In the genomic region with DNA sequence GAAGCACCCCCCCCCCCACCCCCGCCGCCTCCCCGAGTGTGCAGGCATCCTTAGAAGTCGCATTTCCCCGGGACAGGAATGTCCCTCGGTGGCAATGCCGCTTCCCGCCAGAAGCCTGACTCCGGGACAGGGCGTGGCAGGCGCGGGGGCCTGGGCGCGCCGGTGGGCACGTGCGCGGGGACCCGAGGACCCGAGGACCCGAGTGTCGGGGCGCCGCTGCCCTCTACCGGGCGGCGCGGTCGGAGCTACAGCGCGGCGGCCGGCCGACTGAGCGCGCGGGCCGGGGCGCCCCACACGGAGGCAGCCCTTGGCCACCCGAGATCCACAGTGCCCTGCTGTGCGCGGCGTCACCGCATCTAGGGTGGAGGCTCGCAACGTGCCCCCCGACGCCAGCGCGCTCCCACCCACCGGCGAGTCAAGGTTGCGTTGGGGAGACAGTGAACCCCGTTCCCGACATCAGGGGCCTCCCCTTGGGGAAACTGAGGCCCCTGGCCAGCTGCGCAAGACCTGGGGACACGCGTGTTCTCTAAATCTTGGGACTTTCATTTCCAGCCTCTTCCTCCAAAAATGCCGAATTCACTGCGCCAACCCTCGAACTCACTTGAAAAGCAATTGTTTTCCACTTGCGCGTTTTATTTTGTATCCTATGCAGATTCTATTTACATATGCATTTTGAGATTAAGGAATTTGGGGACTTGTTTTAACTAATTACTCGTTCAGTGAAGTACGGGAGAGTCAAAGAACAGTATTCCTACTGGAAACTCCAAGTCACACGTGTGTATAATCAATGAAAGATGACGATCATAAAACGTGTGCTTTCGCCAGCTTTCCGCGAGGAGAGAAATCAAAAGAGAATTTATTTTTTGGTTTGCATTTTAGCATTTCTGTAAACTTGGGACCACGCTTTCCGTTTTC, we compare ENCODE assay signal across 8 cellular contexts. TPM values are rescaled to one million over a fixed set of nuclear protein-coding genes. Genes with fewer than 3 reads are reported as not detected.
DNase-seq lines count a peak whose midpoint lies in the region; ATAC-seq, FAIRE-seq and TF ChIP-seq lines count a peak whose summit lies in the region.

No MANE protein-coding gene starts in this region.

- no peaks in the 10 kb centered on the region for H3K9me3 ChIP-seq in gastroesophageal sphincter
- no peaks in the 10 kb centered on the region for H3K9me3 ChIP-seq in neural progenitor cell (ENCODE audit: low read depth)
- H3K9me3 ChIP-seq in tibial artery = no peaks in the 10 kb centered on the region

- no peak overlapping the region for H3K27ac Mint-ChIP-seq in neural progenitor cell

- intact Hi-C loops in tibial artery (cut with DNase I; ENCODE audit: low total_unique reads) = loop anchor here (2.0 to 5.0 kb wide), 2 partner anchors 212 to 272 kb away; no protein-coding TSS in a partner anchor

- DNase-seq in EL (peak; percentile 61), RCC 7860 (ENCODE audit: low spot score) (peak; percentile 68), neural progenitor cell (ENCODE audit: low spot score) (peak; percentile 92), tibial artery (peak; percentile 49 to 79)
- DNase-seq in activated gamma-delta T cell treated with anti-CD3 and anti-CD28 coated beads, Interleukin-2, amount 50 U/mL, for 16 hours (ENCODE audit: low read depth) = peak; percentile 21

- H3K4me3 Mint-ChIP-seq in neural progenitor cell = peak overlapping the region; percentile 83

- peaks cover 23% of the 10 kb centered on the region for H3K4me1 Mint-ChIP-seq in neural progenitor cell

- H3K4me1 ChIP-seq in gastroesophageal sphincter (peaks cover 0 to 37% (median 11%) of the 10 kb centered on the region in 3 donors), neural progenitor cell (peaks cover 26% of the 10 kb centered on the region), tibial artery (peaks cover 0 to 26% (median 12%) of the 10 kb centered on the region in 4 donors)

- no peak for TF ChIP-seq EP300 in gastroesophageal sphincter (IDR thresholded peaks at IDR 0.05)

- peaks cover 38% of the 10 kb centered on the region for H3F3A ChIP-seq in neural progenitor cell (ENCODE audit: low read depth)

- peak; percentile 9 to 87 (median 76) for TF ChIP-seq CTCF in gastroesophageal sphincter (IDR thresholded peaks at IDR 0.05)
- TF ChIP-seq CTCF in neural progenitor cell (IDR thresholded peaks at IDR 0.05) = peak; percentile 60
- peak; percentile 42 to 63 for TF ChIP-seq CTCF in tibial artery (IDR thresholded peaks at IDR 0.05)

- H3K36me3 ChIP-seq in gastroesophageal sphincter (no peaks in the 10 kb centered on the region), neural progenitor cell (no peaks in the 10 kb centered on the region), tibial artery (no peaks in the 10 kb centered on the region)

- H4K20me1 ChIP-seq in neural progenitor cell (ENCODE audit: low read depth) = peaks cover 24% of the 10 kb centered on the region

- no peak for TF ChIP-seq POLR2A in gastroesophageal sphincter (IDR thresholded peaks at IDR 0.05)

- H3K27me3 Mint-ChIP-seq in neural progenitor cell (ENCODE audit: insufficient read depth, low read depth) = peaks cover 33% of the 10 kb centered on the region

- no peak for FAIRE-seq in RCC 7860 (lab: Jason Lieb, UNC)

- H3K27ac ChIP-seq in gastroesophageal sphincter (peak overlapping the region in 3 of 4 donors; percentile 82 to 92 (median 87)), neural progenitor cell (no peak overlapping the region), tibial artery (peak overlapping the region; percentile 67 to 70)

- H3K4me2 ChIP-seq in neural progenitor cell = peak overlapping the region; percentile 84

- H3K4me3 ChIP-seq in gastroesophageal sphincter = peak overlapping the region; percentile 54 to 93
- peak overlapping the region; percentile 62 for H3K4me3 ChIP-seq in neural progenitor cell
- H3K4me3 ChIP-seq in tibial artery = peak overlapping the region; percentile 92

- H3K9ac ChIP-seq in neural progenitor cell = no peak overlapping the region

- H3K9me3 Mint-ChIP-seq in neural progenitor cell = no peaks in the 10 kb centered on the region

- peaks cover 2% of the 10 kb centered on the region for H3K36me3 Mint-ChIP-seq in neural progenitor cell

- H2AFZ ChIP-seq in neural progenitor cell (replicated peaks) = peak overlapping the region; percentile 35

- WGBS in gastroesophageal sphincter (ENCODE audit: low coverage in 1 of 2), 2 donors = 0 to 3% methylated on average over 16 to 21 of the region's 74 CpGs

- H3K27me3 ChIP-seq in gastroesophageal sphincter (no peaks in the 10 kb centered on the region), neural progenitor cell (peaks cover 38% of the 10 kb centered on the region), tibial artery (no peaks in the 10 kb centered on the region)

- H3K79me2 ChIP-seq in neural progenitor cell (ENCODE audit: low read depth) = peaks cover 27% of the 10 kb centered on the region

- ATAC-seq in HG03439 (IDR thresholded peaks at IDR 0.05; ENCODE audit: unreplicated experiment) = peak; percentile 38
- peak; percentile 54 for ATAC-seq in gastroesophageal sphincter
- no peak for ATAC-seq in GM19351 (IDR thresholded peaks at IDR 0.05; ENCODE audit: unreplicated experiment)

RNA-seq across cellular contexts. Expression of a gene that starts 3.1 kb away (rescaled TPM):
- total RNA-seq in gastroesophageal sphincter (100 to 1,000 TPM in 2 of 4 donors, 10 to 100 TPM in 2; 84.4 to 134 (median 110) TPM), neural progenitor cell (ENCODE audit: low replicate concordance) (49.1 and 66.4 TPM in 2 replicates)

Comparison
In these comparisons a context has a peak if more than half of its experiments do, and no peak if none do; other contexts are left out.
1. DNase-seq: peak in every context shown above with its lines; median percentile 92 in neural progenitor cell; 68 in RCC 7860; 64 in tibial artery; 61 in EL; 21 in activated gamma-delta T cell treated with anti-CD3 and anti-CD28 coated beads, Interleukin-2, amount 50 U/mL, for 16 hours.